Comparison of ENCODE assay signal across 8 cellular contexts in genomic region chr19:33302175-33302973, GRCh38. TPM values are rescaled to one million over a fixed set of nuclear protein-coding genes. Genes with fewer than 3 reads are reported as not detected.
DNase-seq lines count a peak whose midpoint lies in the region; ATAC-seq and TF ChIP-seq lines count a peak whose summit lies in the region.

Gene CEBPA (minus strand): TSS chr19:33302534. CDS start chr19:33302414, 120 bp downstream.

- H4K20me1 ChIP-seq in GM23338 (replicated peaks; ENCODE audit: insufficient read depth) (0 out of 2 replicates have a peak, but pooled peaks cover 3% of the 10 kb centered on the region), SU-DHL-6 (ENCODE audit: low read depth, low read length) (no peaks in the 10 kb centered on the region), hepatocyte (ENCODE audit: insufficient read depth, poor library complexity, severe bottlenecking) (peaks cover 15% of the 10 kb centered on the region)

- H2AFZ ChIP-seq in GM23338 (peak within 1 kb of the TSS; percentile 89), SU-DHL-6 (ENCODE audit: low read depth, low read length, severe bottlenecking) (no peak within 1 kb of the TSS), hepatocyte (peak within 1 kb of the TSS; percentile 93)

- H3K36me3 ChIP-seq in ES-I3 (ENCODE audit: insufficient read depth, low read length) (no peaks in the 10 kb centered on the region; the same call in 1 of the 2 replicates), GM23338 (ENCODE audit: insufficient read depth) (no peaks in the 10 kb centered on the region), SU-DHL-6 (ENCODE audit: low read length) (no peaks in the 10 kb centered on the region), ascending aorta (no peaks in the 10 kb centered on the region), hepatocyte (replicated peaks; ENCODE audit: insufficient read depth, low read depth) (no peaks in the 10 kb centered on the region)

- H3K4me3 Mint-ChIP-seq in GM23338: peak within 1 kb of the TSS; percentile 71

- H3K27ac Mint-ChIP-seq in GM23338: no peak within 1 kb of the TSS

- H3K27me3 ChIP-seq in GM23338 (ENCODE audit: insufficient read depth): peaks cover 51% of the 10 kb centered on the region
- H3K27me3 ChIP-seq in SU-DHL-6 (ENCODE audit: low read length): no peaks in the 10 kb centered on the region
- peaks cover 4% of the 10 kb centered on the region for H3K27me3 ChIP-seq in ascending aorta
- peaks cover 2% of the 10 kb centered on the region for H3K27me3 ChIP-seq in hepatocyte

- no peaks in the 10 kb centered on the region for H3K36me3 Mint-ChIP-seq in GM23338 (ENCODE audit: low read depth)

- no peaks in the 10 kb centered on the region for H3F3A ChIP-seq in GM23338 (replicated peaks; ENCODE audit: low read depth)
- no peaks in the 10 kb centered on the region for H3F3A ChIP-seq in SU-DHL-6 (ENCODE audit: insufficient read depth)

- H3K9me3 ChIP-seq in ES-I3 (ENCODE audit: control insufficient read depth, insufficient read depth, low read length): no peaks in the 10 kb centered on the region
- H3K9me3 ChIP-seq in SU-DHL-6 (ENCODE audit: insufficient read depth, low read length): no peaks in the 10 kb centered on the region
- H3K9me3 ChIP-seq in ascending aorta: no peaks in the 10 kb centered on the region
- H3K9me3 ChIP-seq in hepatocyte (ENCODE audit: low read depth): no peaks in the 10 kb centered on the region

- H3K4me1 Mint-ChIP-seq in GM23338: peaks cover 17% of the 10 kb centered on the region; the same call in 2 of the 3 replicates

- H3K9ac ChIP-seq in ES-I3 (ENCODE audit: low read depth, low read length) (peak within 1 kb of the TSS; percentile 78), SU-DHL-6 (ENCODE audit: low read length) (peak within 1 kb of the TSS; percentile 41; the same call in 1 of the 2 replicates)

- H3K4me2 ChIP-seq in GM23338: peak within 1 kb of the TSS; percentile 90
- H3K4me2 ChIP-seq in SU-DHL-6 (ENCODE audit: low read depth, low read length, poor library complexity, severe bottlenecking): peak within 1 kb of the TSS; percentile 40
- H3K4me2 ChIP-seq in hepatocyte: peak within 1 kb of the TSS; percentile 95

- peak; percentile 91 for DNase-seq in GM23338 (ENCODE audit: low spot score)
- DNase-seq in M059J (ENCODE audit: low read depth): peak; percentile 48
- peak in 1 of 2 donors; percentile 83 for DNase-seq in ascending aorta (ENCODE audit: low spot score in 2 of 2)
- peak; percentile 97 for DNase-seq in hepatocyte (ENCODE audit: low spot score)
- peak; percentile 73 for DNase-seq in putamen (ENCODE audit: low spot score)

- WGBS in hepatocyte (ENCODE audit: low lambda C conversion rate, missing lambda C conversion rate): 2% methylated on average over 19 of the region's 111 CpGs

- intact Hi-C loops in ascending aorta (cut with DNase I): loop anchor here (1.0 to 10.0 kb wide), 4 partner anchors 71 to 330 kb away; partner anchors contain the start of genes CEBPG, CEP89 and FAAP24

- peaks cover 4% of the 10 kb centered on the region; the same call in 1 of the 2 replicates for H3K4me1 ChIP-seq in ES-I3 (ENCODE audit: insufficient read depth, low read length)
- peaks cover 14% of the 10 kb centered on the region for H3K4me1 ChIP-seq in GM23338 (ENCODE audit: insufficient read depth)
- peaks cover 10 to 16% of the 10 kb centered on the region in 2 donors for H3K4me1 ChIP-seq in ascending aorta
- peaks cover 43% of the 10 kb centered on the region for H3K4me1 ChIP-seq in hepatocyte (ENCODE audit: insufficient read depth)

- TF ChIP-seq CTCF in GM23338 (conservative IDR thresholded peaks at IDR 0.05; ENCODE audit: low read depth in 2 of 2) (peak; percentile 17 to 58; a peak in 2 of 4 replicates), SU-DHL-6 (IDR thresholded peaks at IDR 0.05; ENCODE audit: insufficient read depth, low read length, poor library complexity, severe bottlenecking) (no peak), ascending aorta (IDR thresholded peaks at IDR 0.05) (peak in 2 of 3 experiments; percentile 30 to 78), hepatocyte (IDR thresholded peaks at IDR 0.05; ENCODE audit: poor library complexity) (peak; percentile 42)

- H3K9me3 Mint-ChIP-seq in GM23338: no peaks in the 10 kb centered on the region

- H3K4me3 ChIP-seq in GM23338 (peak within 1 kb of the TSS; percentile 80), SU-DHL-6 (ENCODE audit: insufficient read depth, low read length, poor library complexity, severe bottlenecking) (peak within 1 kb of the TSS; percentile 45), ascending aorta (peak within 1 kb of the TSS; percentile 84 to 88), hepatocyte (peak within 1 kb of the TSS; percentile 95)

- H3K9me2 ChIP-seq in GM23338 (ENCODE audit: insufficient read depth) (no peaks in the 10 kb centered on the region), SU-DHL-6 (replicated peaks; ENCODE audit: insufficient read depth, low read length) (no peaks in the 10 kb centered on the region), hepatocyte (replicated peaks; ENCODE audit: insufficient read depth) (no peaks in the 10 kb centered on the region)

- H3K79me2 ChIP-seq in GM23338 (replicated peaks; ENCODE audit: insufficient read depth) (no peaks in the 10 kb centered on the region), SU-DHL-6 (ENCODE audit: insufficient read depth, low read length) (no peaks in the 10 kb centered on the region), hepatocyte (peaks cover 35% of the 10 kb centered on the region)

- ATAC-seq in GM23338 (peak; percentile 71), GM18520 (IDR thresholded peaks at IDR 0.05; ENCODE audit: unreplicated experiment) (no peak)

- H3K27ac ChIP-seq in GM23338 (ENCODE audit: low read depth): no peak within 1 kb of the TSS
- no peak within 1 kb of the TSS for H3K27ac ChIP-seq in SU-DHL-6 (ENCODE audit: low read depth, low read length)
- H3K27ac ChIP-seq in ascending aorta: peak within 1 kb of the TSS; percentile 47 to 71
- H3K27ac ChIP-seq in hepatocyte: peak within 1 kb of the TSS; percentile 100

- H3K27me3 Mint-ChIP-seq in GM23338 (ENCODE audit: insufficient read depth, low read depth, poor library complexity): peaks cover 44% of the 10 kb centered on the region

TF ChIP-seq in GM23338, 12 proteins besides CTCF, POLR2A, EP300 and RAD21 (continues in another document):
- TF ChIP-seq EZH2phosphoT487 (IDR thresholded peaks at IDR 0.05; ENCODE audit: unreplicated experiment): no peak
- peak; percentile 51 for TF ChIP-seq EZH2 (IDR thresholded peaks at IDR 0.05; ENCODE audit: low read depth, unreplicated experiment)
- TF ChIP-seq JUNB (IDR thresholded peaks at IDR 0.05; ENCODE audit: unreplicated experiment): no peak
- TF ChIP-seq, protein P1, sequence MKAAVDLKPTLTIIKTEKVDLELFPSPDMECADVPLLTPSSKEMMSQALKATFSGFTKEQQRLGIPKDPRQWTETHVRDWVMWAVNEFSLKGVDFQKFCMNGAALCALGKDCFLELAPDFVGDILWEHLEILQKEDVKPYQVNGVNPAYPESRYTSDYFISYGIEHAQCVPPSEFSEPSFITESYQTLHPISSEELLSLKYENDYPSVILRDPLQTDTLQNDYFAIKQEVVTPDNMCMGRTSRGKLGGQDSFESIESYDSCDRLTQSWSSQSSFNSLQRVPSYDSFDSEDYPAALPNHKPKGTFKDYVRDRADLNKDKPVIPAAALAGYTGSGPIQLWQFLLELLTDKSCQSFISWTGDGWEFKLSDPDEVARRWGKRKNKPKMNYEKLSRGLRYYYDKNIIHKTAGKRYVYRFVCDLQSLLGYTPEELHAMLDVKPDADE (IDR thresholded peaks at IDR 0.05): no peak
- no peak for TF ChIP-seq NANOG (IDR thresholded peaks at IDR 0.05; ENCODE audit: borderline replicate concordance)
- peak; percentile 68 for TF ChIP-seq POLR2AphosphoS5 (IDR thresholded peaks at IDR 0.05; ENCODE audit: low read depth)

RNA-seq across cellular contexts. Expression of gene CEBPA, which starts in this region (rescaled TPM):
- 2.6 and 5.0 TPM in 2 replicates for total RNA-seq in GM23338 (2014; rRNA removed; shearing (Covaris generic))
- polyA plus RNA-seq in GM23338 (2016; fragmentation: Nextera tagmentation; extraction: Ambion mirVana): 0.50 and 1.2 TPM in 2 replicates
- 0.05 TPM in 1 of 2 replicates, not detected in the other for total RNA-seq in M059J (2014; rRNA removed; shearing (Covaris generic))
- 14.9 TPM for total RNA-seq in ascending aorta
- total RNA-seq in hepatocyte: 151 and 160 TPM in 2 replicates
- 65.1 and 103 TPM in 2 replicates for polyA plus RNA-seq in hepatocyte

Comparison
In these comparisons a context has a peak if more than half of its experiments do, and no peak if none do; other contexts are left out.
1. RNA of gene CEBPA (polyA plus RNA-seq): 65.1 to 103 TPM in hepatocyte; 0.50 to 1.2 TPM in GM23338; every median in the first group is over 10 times any median in the second.
2. Peak in DNase-seq in M059J; RNA of the gene not detected or under 1 TPM.
3. H3K27ac ChIP-seq: peak in ascending aorta (2 of 2) and hepatocyte (single experiment); none in GM23338 (single experiment) and SU-DHL-6 (single experiment).
4. H3K4me2 ChIP-seq: peak in every context shown above with its lines; median percentile 95 in hepatocyte; 90 in GM23338; 40 in SU-DHL-6.
5. H3K4me3 ChIP-seq: peak in every context shown above with its lines; median percentile 95 in hepatocyte; 86 in ascending aorta; 80 in GM23338; 45 in SU-DHL-6.